ENCODE assay signal across 8 cellular contexts in the genomic region with DNA sequence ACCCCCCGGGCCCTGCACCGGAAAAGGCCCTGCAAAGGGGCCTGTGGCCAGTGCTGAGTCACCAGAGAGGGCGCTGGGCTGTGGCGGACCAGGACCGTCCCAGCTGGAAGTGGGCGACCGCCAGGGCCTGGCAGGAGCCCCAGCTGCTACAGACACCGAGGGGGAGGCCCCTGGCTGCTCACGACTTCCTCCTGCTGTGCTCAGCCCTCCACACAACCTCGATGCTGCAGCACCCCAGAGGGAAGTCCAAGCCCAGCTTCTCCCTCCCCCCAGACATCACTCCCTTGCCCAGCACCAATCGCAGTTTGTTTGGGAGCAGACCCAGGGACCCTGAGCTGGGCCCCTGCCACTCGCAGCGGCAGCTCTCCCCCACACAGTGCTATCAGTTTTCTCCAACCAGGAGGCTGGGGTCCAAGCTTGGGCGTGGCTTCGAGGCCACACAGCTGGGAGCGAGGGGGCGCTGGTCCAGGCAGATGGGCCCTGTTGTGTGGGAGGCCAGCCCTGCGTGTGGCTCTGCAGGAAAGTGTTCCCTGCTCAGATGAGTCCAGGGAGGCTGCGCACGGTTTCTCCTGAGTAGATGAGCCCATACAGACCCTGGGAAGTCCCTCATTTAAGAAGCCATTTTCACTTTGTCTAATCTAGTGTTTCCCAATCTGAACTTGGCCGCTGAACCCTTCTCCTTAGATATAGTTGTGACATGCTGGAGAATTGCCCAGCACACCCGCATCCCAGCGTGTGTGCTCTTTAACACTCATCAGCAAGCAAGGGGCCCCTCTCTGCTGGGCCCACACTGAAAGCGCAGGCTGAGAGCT. TPM values are rescaled to one million over a fixed set of nuclear protein-coding genes. Genes with fewer than 3 reads are reported as not detected.
DNase-seq lines count a peak whose midpoint lies in the region; ATAC-seq and TF ChIP-seq lines count a peak whose summit lies in the region.

No MANE protein-coding gene starts in this region.

- peak; percentile 72 for DNase-seq in A172 (ENCODE audit: low spot score)
- DNase-seq in NOMO-1 treated with DMSO at 0.1 percent for 48 hours (lab: John Stamatoyannopoulos, UW; ENCODE audit: unreplicated experiment): peak; percentile 94
- peak; percentile 47 for DNase-seq in activated gamma-delta T cell (lab: John Stamatoyannopoulos, UW)
- DNase-seq in glomerular visceral epithelial cell (ENCODE audit: extremely low spot score): peak; percentile 88
- DNase-seq in nucleus accumbens (lab: John Stamatoyannopoulos, UW): peak in 55 of 56 donors; percentile 15 to 88 (median 68)
- DNase-seq in uterus: peak; percentile 90 to 92

- peak overlapping the region; percentile 80 to 89 for H3K27ac ChIP-seq in uterus

- no peaks in the 10 kb centered on the region for H3K27me3 ChIP-seq in uterus

- H3K9me3 ChIP-seq in uterus: no peaks in the 10 kb centered on the region

- peaks cover 7 to 14% of the 10 kb centered on the region in 2 donors for H3K4me1 ChIP-seq in uterus

- intact Hi-C loops in uterus (cut with DNase I; ENCODE audit: low total_unique reads): no loop called here

- TF ChIP-seq POLR2A in uterus (IDR thresholded peaks at IDR 0.05): peak in 1 of 2 donors; percentile 42

- peak overlapping the region in 1 of 2 donors; percentile 11 for H3K4me3 ChIP-seq in uterus

- TF ChIP-seq CTCF in uterus (IDR thresholded peaks at IDR 0.05): peak; percentile 8 to 44 (median 28)

- no peaks in the 10 kb centered on the region for H3K36me3 ChIP-seq in uterus

- ATAC-seq in GM18517 (IDR thresholded peaks at IDR 0.05; ENCODE audit: unreplicated experiment): peak; percentile 46
- ATAC-seq in HG02885 (IDR thresholded peaks at IDR 0.05; ENCODE audit: poor library complexity, unreplicated experiment): peak; percentile 61

RNA-seq across cellular contexts. Expression of a gene that starts 5.6 kb away (rescaled TPM):
- total RNA-seq in A172 (2014; rRNA removed; shearing (Covaris generic)): 0.07 TPM in 1 of 2 replicates, not detected in the other
- total RNA-seq in uterus: 10 to 100 TPM in 3 of 4 donors, 1 to 10 TPM in 1; 7.4 to 26.2 (median 14.2) TPM

RNA-seq across cellular contexts. Expression of a gene that starts 24.6 kb away (rescaled TPM):
- total RNA-seq in A172 (2014; rRNA removed; shearing (Covaris generic)): 10.8 and 11.7 TPM in 2 replicates
- total RNA-seq in uterus: 10 to 100 TPM in 1 of 4 donors, 1 to 10 TPM in 2, under 1 TPM in 1; 0.88 to 10.7 (median 3.7) TPM

RNA-seq across cellular contexts. Expression of a gene that starts 25.3 kb away (rescaled TPM):
- total RNA-seq in A172 (2014; rRNA removed; shearing (Covaris generic)): 18.6 and 24.0 TPM in 2 replicates
- total RNA-seq in uterus: 10 to 100 TPM; 16.7 to 78.0 (median 35.3) TPM

RNA-seq across cellular contexts. Expression of a gene that starts 41.5 kb away (rescaled TPM):
- 3,374 and 3,537 TPM in 2 replicates for total RNA-seq in A172 (2014; rRNA removed; shearing (Covaris generic))
- 1,000 to 10,000 TPM; 1,421 to 3,100 (median 2,146) TPM for total RNA-seq in uterus

RNA-seq across cellular contexts. Expression of a gene that starts 52.2 kb away (rescaled TPM):
- 24.2 and 56.1 TPM in 2 replicates for total RNA-seq in A172 (2014; rRNA removed; shearing (Covaris generic))
- total RNA-seq in uterus: 10 to 100 TPM; 11.8 to 74.3 (median 20.9) TPM
